1 cellular context compared by ENCODE assay signal in the genomic region with DNA sequence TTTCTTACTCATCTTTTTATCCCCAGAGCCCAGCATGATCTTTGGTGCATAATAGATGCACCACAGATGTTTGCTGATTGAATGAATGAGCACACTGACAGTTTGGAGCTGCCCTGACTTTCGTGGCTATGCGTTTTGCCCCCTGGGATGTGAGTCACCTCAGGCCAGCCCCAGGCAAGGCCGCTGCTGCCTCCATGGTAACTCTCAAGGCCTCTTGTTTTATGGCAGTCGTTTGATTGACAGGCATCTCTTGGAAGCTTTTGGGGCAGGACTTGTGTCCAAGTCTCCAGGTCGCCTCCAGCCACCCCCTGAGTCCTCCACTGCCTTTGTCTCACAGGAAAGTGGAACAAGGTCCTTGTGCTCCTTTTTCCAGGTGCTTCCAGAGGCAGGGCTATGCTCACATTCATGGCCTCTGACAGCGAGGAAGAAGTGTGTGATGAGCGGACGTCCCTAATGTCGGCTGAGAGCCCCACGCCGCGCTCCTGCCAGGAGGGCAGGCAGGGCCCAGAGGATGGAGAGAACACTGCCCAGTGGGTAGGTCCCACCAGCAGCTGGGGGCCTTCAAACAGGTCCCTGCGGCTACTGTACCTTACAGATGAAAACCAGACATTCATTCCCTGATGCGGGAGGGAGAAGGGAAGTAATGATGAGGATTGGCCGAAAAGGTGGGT.
A peak's percentile ranks its signal among the peaks of the same experiment; 100 is the strongest.
TF ChIP-seq lines count a peak whose summit lies in the region.

No MANE protein-coding gene starts in this region.

TF ChIP-seq in K562, 482 proteins besides CTCF, POLR2A, EP300 and RAD21:
- TF ChIP-seq, protein P1, sequence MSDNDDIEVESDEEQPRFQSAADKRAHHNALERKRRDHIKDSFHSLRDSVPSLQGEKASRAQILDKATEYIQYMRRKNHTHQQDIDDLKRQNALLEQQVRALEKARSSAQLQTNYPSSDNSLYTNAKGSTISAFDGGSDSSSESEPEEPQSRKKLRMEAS (CRISPR knock-in tag; IDR thresholded peaks at IDR 0.05) = 0 out of 2 replicates have a peak, but pooled peaks have one; percentile 28
- TF ChIP-seq FOXA3 (CRISPR knock-in tag; conservative IDR thresholded peaks at IDR 0.05 in 1 of 2, IDR thresholded peaks at IDR 0.05 in 1 of 2) = no peak
- TF ChIP-seq, protein P2, sequence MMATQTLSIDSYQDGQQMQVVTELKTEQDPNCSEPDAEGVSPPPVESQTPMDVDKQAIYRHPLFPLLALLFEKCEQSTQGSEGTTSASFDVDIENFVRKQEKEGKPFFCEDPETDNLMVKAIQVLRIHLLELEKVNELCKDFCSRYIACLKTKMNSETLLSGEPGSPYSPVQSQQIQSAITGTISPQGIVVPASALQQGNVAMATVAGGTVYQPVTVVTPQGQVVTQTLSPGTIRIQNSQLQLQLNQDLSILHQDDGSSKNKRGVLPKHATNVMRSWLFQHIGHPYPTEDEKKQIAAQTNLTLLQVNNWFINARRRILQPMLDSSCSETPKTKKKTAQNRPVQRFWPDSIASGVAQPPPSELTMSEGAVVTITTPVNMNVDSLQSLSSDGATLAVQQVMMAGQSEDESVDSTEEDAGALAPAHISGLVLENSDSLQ (IDR thresholded peaks at IDR 0.05) = peak; percentile 76
- TF ChIP-seq, protein P3, sequence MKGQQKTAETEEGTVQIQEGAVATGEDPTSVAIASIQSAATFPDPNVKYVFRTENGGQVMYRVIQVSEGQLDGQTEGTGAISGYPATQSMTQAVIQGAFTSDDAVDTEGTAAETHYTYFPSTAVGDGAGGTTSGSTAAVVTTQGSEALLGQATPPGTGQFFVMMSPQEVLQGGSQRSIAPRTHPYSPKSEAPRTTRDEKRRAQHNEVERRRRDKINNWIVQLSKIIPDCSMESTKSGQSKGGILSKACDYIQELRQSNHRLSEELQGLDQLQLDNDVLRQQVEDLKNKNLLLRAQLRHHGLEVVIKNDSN (CRISPR knock-in tag; IDR thresholded peaks at IDR 0.05) = 0 out of 2 replicates have a peak, but pooled peaks have one; percentile 6
